ENCODE assay signal across 28 cellular contexts in the genomic region with DNA sequence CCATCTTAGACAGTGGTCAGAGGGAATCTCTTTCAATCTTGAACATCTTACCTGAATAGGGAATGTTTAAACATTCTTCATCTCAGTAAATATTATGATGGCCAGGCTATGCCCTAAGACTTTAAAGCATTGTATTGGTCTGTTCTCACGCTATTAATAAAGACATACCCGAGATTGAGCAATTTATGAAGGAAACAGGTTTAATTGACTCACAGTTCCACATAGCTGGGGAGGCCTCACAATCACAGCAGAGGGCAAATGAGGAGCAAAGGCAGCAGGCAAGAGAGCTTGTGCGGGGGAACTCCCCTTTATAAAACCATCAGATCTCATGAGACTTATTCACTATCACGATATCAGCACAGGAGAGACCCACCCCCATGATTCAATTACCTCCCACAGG.
"Had no signal": no experiment of that assay in that cellular context is flagged by ENCODE, and none has a peak within 500 bp of the region (broad histone marks: within the 10 kb centered on the region; RNA-seq: fewer than 3 reads in every experiment).

No MANE protein-coding gene starts in this region.

- H3K36me3 ChIP-seq: stomach, suprapubic skin, thoracic aorta, thyroid gland, tibial artery, tibial nerve, transverse colon, upper lobe of left lung, upper lobe of right lung, uterus, vagina had no signal

- H3K27me3 ChIP-seq: stomach, suprapubic skin, testis, thyroid gland, tibial artery, tibial nerve, transverse colon, upper lobe of left lung, upper lobe of right lung, uterus, vagina had no signal

- H3K27ac Mint-ChIP-seq: stimulated activated effector memory CD8-positive, alpha-beta T cell treated with anti-CD3 and anti-CD28 coated beads, Interleukin-12 subunit alpha, Interleukin-12 subunit beta, amount 100 ng/mL, for 72 hours; stimulated activated memory B cell treated with anti-CD40 and anti-IgM and Interleukin-4, amounts not matched to agents 10 μg/mL and 1 μg/mL and 100 μg/mL, for 72 hours; stimulated activated naive B cell treated with anti-CD40 and anti-IgM and Interleukin-4, amounts not matched to agents 10 μg/mL and 1 μg/mL and 100 μg/mL, for 72 hours; stimulated activated naive CD8-positive, alpha-beta T cell treated with anti-CD3 and anti-CD28 coated beads, Interleukin-15, amount 100 ng/mL, for 72 hours; stimulated activated naive CD8-positive, alpha-beta T cell treated with anti-CD3 and anti-CD28 coated beads, Interleukin-15, Interleukin-2, amounts not matched to agents 100 ng/mL and 50 ng/mL, for 24 hours; type B pancreatic cell had no signal

- H3K9me3 Mint-ChIP-seq: type B pancreatic cell had no signal

- H3K9me3 ChIP-seq: stomach, suprapubic skin, testis, thoracic aorta, thyroid gland, tibial artery, tibial nerve, transverse colon, upper lobe of left lung, upper lobe of right lung, uterus, vagina had no signal

- H3K27ac ChIP-seq: stomach, suprapubic skin, testis, thoracic aorta, thyroid gland, tibial artery, tibial nerve, transverse colon, upper lobe of left lung, upper lobe of right lung, uterus, vagina had no signal

- H3K36me3 Mint-ChIP-seq: stimulated activated effector memory CD8-positive, alpha-beta T cell treated with anti-CD3 and anti-CD28 coated beads, Interleukin-12 subunit alpha, Interleukin-12 subunit beta, amount 100 ng/mL, for 72 hours; stimulated activated memory B cell treated with anti-CD40 and anti-IgM and Interleukin-4, amounts not matched to agents 10 μg/mL and 1 μg/mL and 100 μg/mL, for 72 hours; stimulated activated naive B cell treated with anti-CD40 and anti-IgM and Interleukin-4, amounts not matched to agents 10 μg/mL and 1 μg/mL and 100 μg/mL, for 72 hours; type B pancreatic cell had no signal

- H3K4me1 ChIP-seq: stomach, suprapubic skin, testis, thyroid gland, tibial artery, tibial nerve, transverse colon, upper lobe of left lung, upper lobe of right lung, uterus, vagina had no signal

- H3K4me1 Mint-ChIP-seq: stimulated activated effector memory CD8-positive, alpha-beta T cell treated with anti-CD3 and anti-CD28 coated beads, Interleukin-12 subunit alpha, Interleukin-12 subunit beta, amount 100 ng/mL, for 72 hours; stimulated activated memory B cell treated with anti-CD40 and anti-IgM and Interleukin-4, amounts not matched to agents 10 μg/mL and 1 μg/mL and 100 μg/mL, for 72 hours; stimulated activated naive B cell treated with anti-CD40 and anti-IgM and Interleukin-4, amounts not matched to agents 10 μg/mL and 1 μg/mL and 100 μg/mL, for 72 hours; stimulated activated naive CD8-positive, alpha-beta T cell treated with anti-CD3 and anti-CD28 coated beads, Interleukin-15, amount 100 ng/mL, for 72 hours had no signal

- DNase-seq: stimulated activated CD4-positive, alpha-beta T cell treated with anti-CD3 and anti-CD28 coated beads, Interleukin-2, amount 100 ng/mL, for 48 hours; stimulated activated CD4-positive, alpha-beta T cell treated with anti-CD3 and anti-CD28 coated beads, Interleukin-4, amount 100 ng/mL, for 1 hour; stimulated activated CD4-positive, alpha-beta T cell treated with anti-CD3 and anti-CD28 coated beads, Interleukin-4, amount 100 ng/mL, for 24 hours; stimulated activated CD4-positive, alpha-beta T cell treated with anti-CD3 and anti-CD28 coated beads, Interleukin-4, amount 100 ng/mL, for 4 hours; stimulated activated CD8-positive, alpha-beta memory T cell treated with anti-CD3 and anti-CD28 coated beads, Interleukin-4, amount 100 ng/mL, for 48 hours; stimulated activated naive B cell treated with anti-CD40 and anti-IgM and Interleukin-4, amounts not matched to agents 10 μg/mL and 1 μg/mL and 100 μg/mL, for 72 hours; stimulated activated naive CD4-positive, alpha-beta T cell; stimulated activated naive CD4-positive, alpha-beta T cell treated with Interleukin-2 at 50 U/mL for 16 hours; stimulated activated naive CD8-positive, alpha-beta T cell treated with anti-CD3 and anti-CD28 coated beads, Interleukin-15, amount 100 ng/mL, for 72 hours; stimulated activated naive CD8-positive, alpha-beta T cell treated with anti-CD3 and anti-CD28 coated beads, Interleukin-15, Interleukin-2, amounts not matched to agents 100 U/mL and 50 U/mL, for 24 hours; stomach; substantia nigra; testis; thyroid gland; tibial artery; transverse colon; trophoblast cell; upper lobe of left lung; upper lobe of right lung; uterus had no signal

- H3K4me3 ChIP-seq: stomach, suprapubic skin, testis, thoracic aorta, thyroid gland, tibial artery, tibial nerve, transverse colon, upper lobe of left lung, upper lobe of right lung, uterus, vagina had no signal

- H3K27me3 Mint-ChIP-seq: stimulated activated memory B cell treated with anti-CD40 and anti-IgM and Interleukin-4, amounts not matched to agents 10 μg/mL and 1 μg/mL and 100 μg/mL, for 72 hours; stimulated activated naive B cell treated with anti-CD40 and anti-IgM and Interleukin-4, amounts not matched to agents 10 μg/mL and 1 μg/mL and 100 μg/mL, for 72 hours; stimulated activated naive CD8-positive, alpha-beta T cell treated with anti-CD3 and anti-CD28 coated beads, Interleukin-15, amount 100 ng/mL, for 72 hours; stimulated activated naive CD8-positive, alpha-beta T cell treated with anti-CD3 and anti-CD28 coated beads, Interleukin-15, Interleukin-2, amounts not matched to agents 100 ng/mL and 50 ng/mL, for 24 hours had no signal

- H3K4me3 Mint-ChIP-seq: stimulated activated effector memory CD8-positive, alpha-beta T cell treated with anti-CD3 and anti-CD28 coated beads, Interleukin-12 subunit alpha, Interleukin-12 subunit beta, amount 100 ng/mL, for 72 hours; stimulated activated memory B cell treated with anti-CD40 and anti-IgM and Interleukin-4, amounts not matched to agents 10 μg/mL and 1 μg/mL and 100 μg/mL, for 72 hours; stimulated activated naive B cell treated with anti-CD40 and anti-IgM and Interleukin-4, amounts not matched to agents 10 μg/mL and 1 μg/mL and 100 μg/mL, for 72 hours; stimulated activated naive CD8-positive, alpha-beta T cell treated with anti-CD3 and anti-CD28 coated beads, Interleukin-15, amount 100 ng/mL, for 72 hours; stimulated activated naive CD8-positive, alpha-beta T cell treated with anti-CD3 and anti-CD28 coated beads, Interleukin-15, Interleukin-2, amounts not matched to agents 100 ng/mL and 50 ng/mL, for 24 hours; type B pancreatic cell had no signal
